19 cellular contexts compared by ENCODE assay signal in the genomic region with DNA sequence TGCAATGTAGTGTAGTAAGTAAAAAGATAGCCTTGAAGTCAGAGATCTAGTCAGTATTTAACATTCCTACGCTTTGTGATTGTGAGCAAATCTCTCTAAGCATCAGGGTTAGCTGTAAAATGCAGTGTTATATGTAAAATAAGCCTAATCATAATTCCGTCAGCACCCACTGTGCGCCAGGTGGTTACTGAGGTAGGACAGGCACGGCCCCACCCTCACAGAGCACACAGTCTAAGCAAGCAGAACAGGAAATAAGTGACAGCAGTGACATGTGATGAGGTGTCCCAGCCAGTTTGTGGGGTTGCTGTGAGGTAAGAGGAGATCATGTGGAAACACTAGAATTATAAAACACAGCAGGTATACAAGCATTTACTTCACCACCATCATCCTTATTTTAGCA.
"Had no signal": no experiment of that assay in that cellular context is flagged by ENCODE, and none has a peak within 500 bp of the region (broad histone marks: within the 10 kb centered on the region; RNA-seq: fewer than 3 reads in every experiment).

No MANE protein-coding gene starts in this region.

- H3K4me3 ChIP-seq: adrenal gland, breast epithelium, coronary artery, esophagus muscularis mucosa, gastrocnemius medialis, pancreas, SK-N-MC, tibial artery had no signal

- DNase-seq: activated CD4-positive, alpha-beta T cell treated with anti-CD3 and anti-CD28 coated beads, Interleukin-2, amount 10 ng/mL, durations not matched to agents 7 days and 5 days; activated CD8-positive, alpha-beta T cell treated with anti-CD3 and anti-CD28 coated beads, Interleukin-2, amount 10 ng/mL, durations not matched to agents 7 days and 5 days; activated T-cell treated with anti-CD3 and anti-CD28 coated beads, Interleukin-2, amount 50 U/mL, for 1 hour; adrenal gland; gastrocnemius medialis; hypothalamus; left ventricle myocardium superior; mammary epithelial cell; midbrain; pancreas; right cardiac atrium; stimulated activated CD4-positive, alpha-beta T cell treated with anti-CD3 and anti-CD28 coated beads, Interleukin-12 subunit alpha, Interleukin-12 subunit beta, amount 100 ng/mL, for 4 hours; T-helper 2 cell; tibial artery had no signal

- H3K4me1 ChIP-seq: adrenal gland, breast epithelium, esophagus muscularis mucosa, gastrocnemius medialis, pancreas, tibial artery had no signal

- H3K9me3 ChIP-seq: adrenal gland, breast epithelium, esophagus muscularis mucosa, gastrocnemius medialis, neutrophil, pancreas, tibial artery had no signal

- H3K27me3 ChIP-seq: adrenal gland, breast epithelium, gastrocnemius medialis, neutrophil, pancreas had no signal

- H3K27ac ChIP-seq: adrenal gland, breast epithelium, coronary artery, esophagus muscularis mucosa, gastrocnemius medialis, neutrophil, pancreas, SK-N-MC, tibial artery had no signal

- H3K36me3 ChIP-seq: adrenal gland, breast epithelium, esophagus muscularis mucosa, gastrocnemius medialis, neutrophil, pancreas, tibial artery had no signal
